In the genomic region with DNA sequence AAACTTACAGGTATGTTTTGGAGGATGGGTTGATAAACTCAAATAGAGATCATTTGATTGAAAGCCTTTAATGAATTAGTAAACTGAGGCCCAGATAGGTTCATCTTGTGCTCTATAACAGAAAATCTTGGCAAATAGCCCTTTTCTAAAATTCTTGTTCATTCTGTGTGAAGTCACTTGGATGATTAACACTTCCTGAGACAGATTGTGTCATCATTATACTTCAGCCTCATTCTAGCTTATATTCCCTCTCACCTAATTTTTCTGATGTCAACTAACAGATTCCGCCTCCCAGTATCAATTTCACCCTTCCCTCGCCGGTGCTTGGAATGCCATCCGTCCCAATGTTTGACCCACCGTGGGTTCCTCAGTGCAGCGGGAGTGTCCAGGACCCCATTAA, we compare ENCODE assay signal across 26 cellular contexts.
"Had no signal": no experiment of that assay in that cellular context is flagged by ENCODE, and none has a peak within 500 bp of the region (broad histone marks: within the 10 kb centered on the region; RNA-seq: fewer than 3 reads in every experiment).

No MANE protein-coding gene starts in this region.

- DNase-seq: activated B cell treated with CpG ODN at 0.5 μM for 24 hours; activated CD4-positive, alpha-beta memory T cell treated with anti-CD3 and anti-CD28 coated beads for 36 hours; activated CD4-positive, alpha-beta T cell treated with anti-CD3 and anti-CD28 coated beads for 4 hours; activated CD4-positive, alpha-beta T cell treated with anti-CD3 and anti-CD28 coated beads, Interleukin-2, amount 10 ng/mL, durations not matched to agents 24 days and 14 days; activated CD4-positive, alpha-beta T cell treated with anti-CD3 and anti-CD28 coated beads, Interleukin-2, amount 50 U/mL, for 1 hour; activated CD4-positive, alpha-beta T cell treated with anti-CD3 and anti-CD28 coated beads, Interleukin-2, amount 50 U/mL, for 4 hours; activated CD4-positive, CD25-positive, alpha-beta regulatory T cell treated with anti-CD3 and anti-CD28 coated beads, Interleukin-2, amount 50 U/mL, for 72 hours; activated CD8-positive, alpha-beta memory T cell treated with anti-CD3 and anti-CD28 coated beads, Interleukin-2, amount 50 U/mL, for 4 hours; activated CD8-positive, alpha-beta T cell treated with anti-CD3 and anti-CD28 coated beads for 36 hours; activated effector memory CD4-positive, alpha-beta T cell treated with Interleukin-2 at 50 U/mL for 16 hours; activated gamma-delta T cell; activated naive CD4-positive, alpha-beta T cell treated with anti-CD3 and anti-CD28 coated beads, Interleukin-2, amount 10 ng/mL, durations not matched to agents 7 days and 5 days; activated naive CD4-positive, alpha-beta T cell treated with Interleukin-2 at 50 U/mL for 16 hours; activated naive CD8-positive, alpha-beta T cell treated with anti-CD3 and anti-CD28 coated beads, Interleukin-2, amount 10 ng/mL, durations not matched to agents 7 days and 5 days; activated naive CD8-positive, alpha-beta T cell treated with anti-CD3 and anti-CD28 coated beads, Interleukin-2, amount 50 U/mL, for 24 hours; activated T-cell treated with anti-CD3 and anti-CD28 coated beads for 4 hours; activated T-cell treated with anti-CD3 and anti-CD28 coated beads, Interleukin-2, amount 50 U/mL, for 1 hour; activated T-cell treated with anti-CD3 and anti-CD28 coated beads, Interleukin-2, amount 50 U/mL, for 4 hours; activated T-cell treated with anti-CD3 and anti-CD28 coated beads, Interleukin-2, amount 50 U/mL, for 72 hours; cerebellar nuclear complex; T-cell; T-helper 2 cell; T-helper 9 cell had no signal

- H3K4me3 ChIP-seq: ascending aorta had no signal

- FAIRE-seq: TTC549 had no signal

- H3K27me3 ChIP-seq: ascending aorta had no signal

- H3K36me3 ChIP-seq: ascending aorta had no signal

- H3K4me1 ChIP-seq: ascending aorta had no signal

- H3K9me3 ChIP-seq: ascending aorta had no signal

- H3K27ac ChIP-seq: ascending aorta, VCaP had no signal
